In the genomic region with DNA sequence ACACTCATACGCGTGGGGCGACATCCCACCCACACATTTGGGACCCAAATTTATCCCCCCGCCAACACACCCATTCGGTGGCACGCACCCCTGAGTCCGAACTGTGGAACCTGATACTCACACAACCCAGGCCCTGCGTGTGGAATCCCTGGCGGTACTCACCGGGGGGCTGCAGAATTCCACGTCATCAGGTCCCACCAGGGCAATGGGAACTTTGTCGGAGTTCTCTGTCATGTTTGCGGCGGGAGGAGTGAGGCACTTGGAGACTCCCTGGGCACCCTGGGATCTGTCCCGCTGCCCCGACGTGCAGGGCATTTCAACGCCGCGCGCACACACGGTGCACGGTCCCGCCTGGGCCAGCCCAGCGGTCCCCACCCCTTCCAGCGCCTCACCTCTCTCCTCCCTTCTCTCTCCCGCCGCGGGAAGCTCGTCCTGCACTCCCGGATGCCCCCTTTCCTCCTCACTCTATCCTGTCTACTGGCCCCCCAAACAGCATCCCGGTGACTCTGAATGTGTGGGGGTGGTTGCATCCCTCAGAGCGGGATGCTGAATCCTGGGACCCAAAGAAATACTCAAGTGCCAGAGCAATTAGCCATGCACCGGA, we compare ENCODE assay signal across 11 cellular contexts. TPM values are rescaled to one million over a fixed set of nuclear protein-coding genes. Genes with fewer than 3 reads are reported as not detected.
A peak's percentile ranks its signal among the peaks of the same experiment; 100 is the strongest.
DNase-seq lines count a peak whose midpoint lies in the region; ATAC-seq and TF ChIP-seq lines count a peak whose summit lies in the region.
"Had no signal": no experiment of that assay in that cellular context is flagged by ENCODE, and none has a peak within 500 bp of the region (broad histone marks: within the 10 kb centered on the region; RNA-seq: fewer than 3 reads in every experiment).

A gene (minus strand): TSS at position 353 of the 604 bp plus-strand sequence. CDS start 119 bp downstream, at position 234.

- no peaks in the 10 kb centered on the region for H3K4me1 ChIP-seq in colonic mucosa
- peaks cover 0 to 12% (median 9%) of the 10 kb centered on the region in 4 donors for H3K4me1 ChIP-seq in tibial artery

- peaks cover 54% of the 10 kb centered on the region for H3K27me3 Mint-ChIP-seq in activated T-cell treated with anti-CD3 and anti-CD28 coated beads, Interleukin-2, amount 50 U/mL, for 72 hours (ENCODE audit: low read depth)
- peaks cover 56% of the 10 kb centered on the region for H3K27me3 Mint-ChIP-seq in mesothelial cell of epicardium (ENCODE audit: low read depth)

- peaks cover 5% of the 10 kb centered on the region for H3K4me1 Mint-ChIP-seq in activated T-cell treated with anti-CD3 and anti-CD28 coated beads, Interleukin-2, amount 50 U/mL, for 72 hours (ENCODE audit: low read depth)
- H3K4me1 Mint-ChIP-seq in mesothelial cell of epicardium = peaks cover 11% of the 10 kb centered on the region

- no peak for ATAC-seq in activated T-cell treated with anti-CD3 and anti-CD28 coated beads, Interleukin-2, amount 50 U/mL, for 72 hours (replicated peaks in 1 of 2)

- DNase-seq in activated T-cell treated with anti-CD3 and anti-CD28 coated beads, Interleukin-2, amount 50 U/mL, for 72 hours = no peak
- no peak for DNase-seq in activated T-cell treated with anti-CD3 and anti-CD28 coated beads, Interleukin-2, amount 50 U/mL, for 48 hours
- no peak for DNase-seq in colonic mucosa
- DNase-seq in mesothelial cell of epicardium (ENCODE audit: low spot score in 2 of 2, unreplicated experiment in 2 of 2) = no peak
- no peak for DNase-seq in tibial artery
- DNase-seq in amygdala (lab: John Stamatoyannopoulos, UW) = no peak
- DNase-seq in GF-D8 (lab: John Stamatoyannopoulos, UW) = no peak
- DNase-seq in glomerular visceral epithelial cell (ENCODE audit: extremely low spot score) = no peak
- DNase-seq: AML-193, uterus had no signal

- H3K27ac Mint-ChIP-seq in activated T-cell treated with anti-CD3 and anti-CD28 coated beads, Interleukin-2, amount 50 U/mL, for 72 hours = no peak within 1 kb of the TSS
- H3K27ac Mint-ChIP-seq in mesothelial cell of epicardium = no peak within 1 kb of the TSS

- no peak within 1 kb of the TSS for H3K9ac ChIP-seq in colonic mucosa (ENCODE audit: low read depth in 2 of 2, low read length in 2 of 2)

- no peak for TF ChIP-seq CTCF in colonic mucosa (IDR thresholded peaks at IDR 0.05)
- TF ChIP-seq CTCF in mesothelial cell of epicardium (IDR thresholded peaks at IDR 0.05; ENCODE audit: unreplicated experiment) = no peak
- no peak for TF ChIP-seq CTCF in tibial artery (IDR thresholded peaks at IDR 0.05)

- H3K27ac ChIP-seq in colonic mucosa (no peak within 1 kb of the TSS), tibial artery (no peak within 1 kb of the TSS)
- H3K27ac ChIP-seq: uterus had no signal

- intact Hi-C loops in colonic mucosa (cut with DNase I) (no loop called here), tibial artery (cut with DNase I; ENCODE audit: low total_unique reads) (no loop called here)

- H3K36me3 ChIP-seq in colonic mucosa (no peaks in the 10 kb centered on the region), tibial artery (no peaks in the 10 kb centered on the region)
- H3K36me3 ChIP-seq: uterus had no signal

- H3K9me3 ChIP-seq in colonic mucosa (no peaks in the 10 kb centered on the region), tibial artery (no peaks in the 10 kb centered on the region)
- H3K9me3 ChIP-seq: uterus had no signal

- peaks cover 0 to 3% of the 10 kb centered on the region in 2 donors for H3K9me3 Mint-ChIP-seq in activated T-cell treated with anti-CD3 and anti-CD28 coated beads, Interleukin-2, amount 50 U/mL, for 72 hours
- H3K9me3 Mint-ChIP-seq in mesothelial cell of epicardium = peaks cover 5% of the 10 kb centered on the region

- peaks cover 0 to 4% of the 10 kb centered on the region in 2 donors for H3K36me3 Mint-ChIP-seq in activated T-cell treated with anti-CD3 and anti-CD28 coated beads, Interleukin-2, amount 50 U/mL, for 72 hours (ENCODE audit: insufficient read depth in 2 of 2)
- H3K36me3 Mint-ChIP-seq in mesothelial cell of epicardium = no peaks in the 10 kb centered on the region

- H3K4me3 ChIP-seq in colonic mucosa (peak within 1 kb of the TSS; percentile 17), tibial artery (peak within 1 kb of the TSS; percentile 18 to 37)

- H3K4me3 Mint-ChIP-seq in activated T-cell treated with anti-CD3 and anti-CD28 coated beads, Interleukin-2, amount 50 U/mL, for 72 hours = peak within 1 kb of the TSS; percentile 63 to 80
- H3K4me3 Mint-ChIP-seq in mesothelial cell of epicardium = peak within 1 kb of the TSS; percentile 66

- H3K27me3 ChIP-seq in colonic mucosa (peaks cover 24% of the 10 kb centered on the region), tibial artery (peaks cover 8 to 35% of the 10 kb centered on the region in 2 donors)

RNA-seq across cellular contexts. Expression of the gene that starts here (rescaled TPM):
- total RNA-seq in activated T-cell treated with anti-CD3 and anti-CD28 coated beads, Interleukin-2, amount 50 U/mL, for 72 hours = not detected
- under 1 TPM; 0.30 to 0.35 TPM for total RNA-seq in colonic mucosa
- 0.24 to 0.78 TPM (median 0.41 TPM) in 3 replicates for total RNA-seq in mesothelial cell of epicardium
- total RNA-seq: activated CD8-positive, alpha-beta memory T cell treated with anti-CD3 and anti-CD28 coated beads for 36 hours; uterus had no signal
